In the genomic region with DNA sequence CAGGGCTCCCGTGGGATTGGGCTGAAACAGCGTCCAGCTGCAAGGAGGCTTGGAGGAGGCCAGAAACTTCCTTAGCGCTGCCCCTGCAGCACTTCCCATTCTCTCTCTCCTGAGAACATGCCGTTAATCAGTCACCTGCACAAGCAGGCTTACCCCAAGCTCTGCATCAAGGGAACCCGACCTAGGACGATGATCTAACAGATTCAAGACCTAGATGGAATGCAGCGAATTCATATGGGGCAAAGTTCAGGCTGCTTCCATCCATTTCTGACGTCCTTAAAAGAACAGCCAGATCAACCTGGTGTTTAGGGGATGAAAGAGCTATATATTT, we compare ENCODE assay signal across 28 cellular contexts.
"Had no signal": no experiment of that assay in that cellular context is flagged by ENCODE, and none has a peak within 500 bp of the region (broad histone marks: within the 10 kb centered on the region; RNA-seq: fewer than 3 reads in every experiment).

No MANE protein-coding gene starts in this region.

- H3K9me3 ChIP-seq: breast epithelium, heart left ventricle, psoas muscle, testis, uterus had no signal

- H3K36me3 ChIP-seq: breast epithelium, uterus, WERI-Rb-1 had no signal

- H3K4me1 ChIP-seq: breast epithelium, foreskin keratinocyte, parathyroid adenoma, psoas muscle, testis, uterus had no signal

- ATAC-seq: activated CD4-positive, CD25-positive, alpha-beta regulatory T cell treated with anti-CD3 and anti-CD28 coated beads, Interleukin-2, amount 50 U/mL, for 24 hours; esophagus mucosa; foreskin keratinocyte; left colon; psoas muscle; stimulated activated naive CD8-positive, alpha-beta T cell treated with anti-CD3 and anti-CD28 coated beads, Interleukin-15, Interleukin-2, amounts not matched to agents 100 U/mL and 50 U/mL, for 24 hours had no signal

- H3K27me3 ChIP-seq: breast epithelium, foreskin keratinocyte, heart left ventricle, testis, uterus had no signal

- H3K4me3 ChIP-seq: breast epithelium, heart left ventricle, psoas muscle, testis, uterus had no signal

- H3K27ac ChIP-seq: breast epithelium, foreskin keratinocyte, parathyroid adenoma, psoas muscle, testis had no signal

- DNase-seq: activated CD4-positive, alpha-beta T cell treated with anti-CD3 and anti-CD28 coated beads for 48 hours; activated CD4-positive, alpha-beta T cell treated with anti-CD3 and anti-CD28 coated beads, Interleukin-2, amount 50 U/mL, for 48 hours; activated CD8-positive, alpha-beta memory T cell treated with anti-CD3 and anti-CD28 coated beads for 24 hours; activated effector memory CD4-positive, alpha-beta T cell treated with anti-CD3 and anti-CD28 coated beads, Interleukin-2, amount 50 U/mL, for 16 hours; activated naive CD4-positive, alpha-beta T cell treated with anti-CD3 and anti-CD28 coated beads for 36 hours; activated naive CD8-positive, alpha-beta T cell treated with anti-CD3 and anti-CD28 coated beads, Interleukin-2, amount 10 ng/mL, durations not matched to agents 7 days and 5 days; central memory CD4-positive, alpha-beta T cell; endodermal cell; foreskin keratinocyte; hypothalamus; immature natural killer cell; kidney; left colon; mammary epithelial cell; naive B cell; psoas muscle; stimulated activated CD4-positive, alpha-beta T cell treated with anti-CD3 and anti-CD28 coated beads, Interleukin-2, amount 100 ng/mL, for 48 hours; stimulated activated naive CD8-positive, alpha-beta T cell treated with anti-CD3 and anti-CD28 coated beads, Interleukin-15, Interleukin-2, amounts not matched to agents 100 U/mL and 50 U/mL, for 24 hours; T-helper 2 cell; testis; trophoblast cell; uterus; WERI-Rb-1 had no signal
